In the genomic region with DNA sequence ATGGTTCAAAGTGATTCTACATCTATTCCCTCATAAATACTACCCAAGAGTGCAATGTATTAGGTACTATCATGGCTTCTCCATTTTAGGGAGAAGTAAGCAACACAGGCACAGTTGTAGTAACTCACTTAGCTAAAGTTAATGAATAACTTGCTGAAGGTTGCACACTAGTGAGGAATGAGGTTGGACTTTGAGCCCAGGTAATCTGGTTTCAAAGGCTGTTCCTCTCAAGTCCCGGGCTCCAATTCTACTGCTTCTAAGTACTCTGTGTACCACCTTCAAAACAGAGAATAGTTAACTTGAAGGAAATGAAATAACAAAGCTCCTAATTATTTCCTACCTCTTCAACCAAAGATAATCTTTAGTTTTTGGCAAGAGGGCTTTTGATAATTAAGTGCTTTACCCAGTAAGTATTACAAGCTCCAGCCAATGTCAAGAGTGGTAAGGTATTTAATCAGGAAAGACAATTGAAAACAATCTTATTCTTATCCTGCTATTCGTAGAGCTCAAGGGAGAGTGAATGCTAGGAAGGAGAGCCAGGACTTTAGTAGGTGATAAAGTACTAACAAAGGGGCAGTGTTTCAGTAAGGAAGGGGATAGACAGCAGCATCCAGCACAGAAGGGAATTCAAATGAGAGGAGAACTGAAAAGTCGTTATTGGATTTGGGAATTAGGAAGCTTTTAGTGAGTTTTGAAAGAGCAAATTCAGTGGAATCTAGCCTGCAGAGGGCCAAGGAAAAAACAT, we compare ENCODE assay signal across 1 cellular context.
A peak's percentile ranks its signal among the peaks of the same experiment; 100 is the strongest.
TF ChIP-seq lines count a peak whose summit lies in the region.

No MANE protein-coding gene starts in this region.

TF ChIP-seq in HepG2, 621 proteins besides CTCF, POLR2A, EP300 and RAD21 (continued from another document and continues in another):
- TF ChIP-seq, protein P1, sequence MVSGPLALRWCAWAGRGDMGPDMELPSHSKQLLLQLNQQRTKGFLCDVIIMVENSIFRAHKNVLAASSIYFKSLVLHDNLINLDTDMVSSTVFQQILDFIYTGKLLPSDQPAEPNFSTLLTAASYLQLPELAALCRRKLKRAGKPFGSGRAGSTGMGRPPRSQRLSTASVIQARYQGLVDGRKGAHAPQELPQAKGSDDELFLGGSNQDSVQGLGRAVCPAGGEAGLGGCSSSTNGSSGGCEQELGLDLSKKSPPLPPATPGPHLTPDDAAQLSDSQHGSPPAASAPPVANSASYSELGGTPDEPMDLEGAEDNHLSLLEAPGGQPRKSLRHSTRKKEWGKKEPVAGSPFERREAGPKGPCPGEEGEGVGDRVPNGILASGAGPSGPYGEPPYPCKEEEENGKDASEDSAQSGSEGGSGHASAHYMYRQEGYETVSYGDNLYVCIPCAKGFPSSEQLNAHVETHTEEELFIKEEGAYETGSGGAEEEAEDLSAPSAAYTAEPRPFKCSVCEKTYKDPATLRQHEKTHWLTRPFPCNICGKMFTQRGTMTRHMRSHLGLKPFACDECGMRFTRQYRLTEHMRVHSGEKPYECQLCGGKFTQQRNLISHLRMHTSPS (CRISPR knock-in tag; IDR thresholded peaks at IDR 0.05; ENCODE audit: low read depth): no peak
- TF ChIP-seq RARA (CRISPR knock-in tag; IDR thresholded peaks at IDR 0.05) (no peak), ZNF609 (CRISPR knock-in tag; IDR thresholded peaks at IDR 0.05; ENCODE audit: borderline replicate concordance) (no peak), ZNF615 (CRISPR knock-in tag; IDR thresholded peaks at IDR 0.05; ENCODE audit: borderline replicate concordance) (no peak), POLR2AphosphoS5 (IDR thresholded peaks at IDR 0.05; ENCODE audit: low read depth, low read length) (no peak), ARID5B (CRISPR knock-in tag; IDR thresholded peaks at IDR 0.05) (peak; percentile 81), LCORL (IDR thresholded peaks at IDR 0.05) (no peak), LCORL (CRISPR knock-in tag; IDR thresholded peaks at IDR 0.05) (no peak), ZNF780A (CRISPR knock-in tag; IDR thresholded peaks at IDR 0.05) (no peak), SIN3A (IDR thresholded peaks at IDR 0.05; ENCODE audit: borderline replicate concordance, low read depth, low read length) (no peak), IRF9 (CRISPR knock-in tag; IDR thresholded peaks at IDR 0.05; ENCODE audit: borderline replicate concordance) (no peak), HOXA3 (CRISPR knock-in tag; IDR thresholded peaks at IDR 0.05) (no peak), ZNF382 (CRISPR knock-in tag; IDR thresholded peaks at IDR 0.05; ENCODE audit: borderline replicate concordance) (no peak), ZKSCAN5 (CRISPR knock-in tag; IDR thresholded peaks at IDR 0.05) (no peak), AGO2 (optimal IDR thresholded peaks at IDR 0.05; ENCODE audit: low read depth, low read length) (no peak), CREB1 (IDR thresholded peaks at IDR 0.05) (no peak), CREB1 (CRISPR knock-in tag; IDR thresholded peaks at IDR 0.05) (peak; percentile 54), NFRKB (IDR thresholded peaks at IDR 0.05) (no peak), ZNF256 (CRISPR knock-in tag; conservative IDR thresholded peaks at IDR 0.05) (no peak), ZNF775 (CRISPR knock-in tag; IDR thresholded peaks at IDR 0.05; ENCODE audit: borderline replicate concordance) (peak; percentile 51; the same call in 1 of the 2 replicates), ZNF124 (CRISPR knock-in tag; IDR thresholded peaks at IDR 0.05) (no peak), NFKBIZ (CRISPR knock-in tag; IDR thresholded peaks at IDR 0.05) (no peak), ZNF350 (CRISPR knock-in tag; IDR thresholded peaks at IDR 0.05; ENCODE audit: borderline replicate concordance, low read depth) (no peak), ZNF766 (CRISPR knock-in tag; IDR thresholded peaks at IDR 0.05; ENCODE audit: borderline replicate concordance) (no peak), NR3C1 (CRISPR knock-in tag; IDR thresholded peaks at IDR 0.05) (no peak), SP2 (CRISPR knock-in tag; IDR thresholded peaks at IDR 0.05) (no peak), MEIS2 (CRISPR knock-in tag; IDR thresholded peaks at IDR 0.05) (no peak), HDAC2 (CRISPR knock-in tag; IDR thresholded peaks at IDR 0.05) (peak; percentile 54; the same call in 1 of the 2 replicates), ZFP36 (IDR thresholded peaks at IDR 0.05; ENCODE audit: borderline replicate concordance, low read depth, low read length, partially characterized antibody) (no peak), TCF7L2 (IDR thresholded peaks at IDR 0.05; ENCODE audit: low read depth, low read length) (no peak), ZNF550 (CRISPR knock-in tag; IDR thresholded peaks at IDR 0.05; ENCODE audit: borderline replicate concordance) (no peak)
- TF ChIP-seq, protein P2, sequence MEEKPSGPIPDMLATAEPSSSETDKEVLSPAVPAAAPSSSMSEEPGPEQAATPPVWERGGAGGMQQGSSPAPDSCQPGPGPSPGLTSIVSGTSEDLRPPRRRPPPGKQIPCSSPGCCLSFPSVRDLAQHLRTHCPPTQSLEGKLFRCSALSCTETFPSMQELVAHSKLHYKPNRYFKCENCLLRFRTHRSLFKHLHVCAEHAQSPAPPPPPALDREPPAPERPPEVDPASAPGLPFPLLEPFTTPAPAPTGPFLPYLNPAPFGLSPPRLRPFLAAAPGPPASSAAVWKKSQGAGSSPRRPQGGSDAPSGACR (CRISPR knock-in tag; IDR thresholded peaks at IDR 0.05): no peak
- TF ChIP-seq, protein P3, sequence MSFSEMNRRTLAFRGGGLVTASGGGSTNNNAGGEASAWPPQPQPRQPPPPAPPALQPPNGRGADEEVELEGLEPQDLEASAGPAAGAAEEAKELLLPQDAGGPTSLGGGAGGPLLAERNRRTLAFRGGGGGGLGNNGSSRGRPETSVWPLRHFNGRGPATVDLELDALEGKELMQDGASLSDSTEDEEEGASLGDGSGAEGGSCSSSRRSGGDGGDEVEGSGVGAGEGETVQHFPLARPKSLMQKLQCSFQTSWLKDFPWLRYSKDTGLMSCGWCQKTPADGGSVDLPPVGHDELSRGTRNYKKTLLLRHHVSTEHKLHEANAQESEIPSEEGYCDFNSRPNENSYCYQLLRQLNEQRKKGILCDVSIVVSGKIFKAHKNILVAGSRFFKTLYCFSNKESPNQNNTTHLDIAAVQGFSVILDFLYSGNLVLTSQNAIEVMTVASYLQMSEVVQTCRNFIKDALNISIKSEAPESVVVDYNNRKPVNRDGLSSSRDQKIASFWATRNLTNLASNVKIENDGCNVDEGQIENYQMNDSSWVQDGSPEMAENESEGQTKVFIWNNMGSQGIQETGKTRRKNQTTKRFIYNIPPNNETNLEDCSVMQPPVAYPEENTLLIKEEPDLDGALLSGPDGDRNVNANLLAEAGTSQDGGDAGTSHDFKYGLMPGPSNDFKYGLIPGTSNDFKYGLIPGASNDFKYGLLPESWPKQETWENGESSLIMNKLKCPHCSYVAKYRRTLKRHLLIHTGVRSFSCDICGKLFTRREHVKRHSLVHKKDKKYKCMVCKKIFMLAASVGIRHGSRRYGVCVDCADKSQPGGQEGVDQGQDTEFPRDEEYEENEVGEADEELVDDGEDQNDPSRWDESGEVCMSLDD (CRISPR knock-in tag; IDR thresholded peaks at IDR 0.05; ENCODE audit: borderline replicate concordance): no peak
- TF ChIP-seq, protein P4, sequence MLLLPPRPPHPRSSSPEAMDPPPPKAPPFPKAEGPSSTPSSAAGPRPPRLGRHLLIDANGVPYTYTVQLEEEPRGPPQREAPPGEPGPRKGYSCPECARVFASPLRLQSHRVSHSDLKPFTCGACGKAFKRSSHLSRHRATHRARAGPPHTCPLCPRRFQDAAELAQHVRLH (CRISPR knock-in tag; IDR thresholded peaks at IDR 0.05; ENCODE audit: borderline replicate concordance, low read depth): no peak
